In the genomic region with DNA sequence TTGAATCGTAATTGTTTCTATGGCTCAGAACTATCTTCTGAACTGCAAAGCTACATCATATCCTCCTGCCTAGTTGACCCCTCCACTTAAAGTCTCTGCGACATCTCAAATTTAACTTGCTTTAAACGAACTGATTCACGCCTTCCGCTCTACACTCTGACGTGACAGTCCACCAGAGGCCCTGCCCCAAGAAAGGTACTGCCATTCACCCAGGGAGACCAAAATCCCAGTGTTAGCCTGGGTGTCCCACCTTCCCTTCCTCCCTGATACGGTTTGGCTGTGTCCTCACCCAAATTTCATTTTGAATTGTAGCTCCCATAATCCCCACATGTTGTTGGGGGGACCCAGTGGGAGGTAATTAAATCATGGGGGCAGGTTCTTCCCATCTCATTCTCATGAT, we compare ENCODE assay signal across 19 cellular contexts.
DNase-seq lines count a peak whose midpoint lies in the region; ATAC-seq and TF ChIP-seq lines count a peak whose summit lies in the region.
"Had no signal": no experiment of that assay in that cellular context is flagged by ENCODE, and none has a peak within 500 bp of the region (broad histone marks: within the 10 kb centered on the region; RNA-seq: fewer than 3 reads in every experiment).

No MANE protein-coding gene starts in this region.

- WGBS in mesendoderm (ENCODE audit: extremely low coverage, insufficient coverage, low lambda C conversion rate), result no CpG with 5 or more reads among the region's 7 CpGs
- WGBS in smooth muscle cell (ENCODE audit: low lambda C conversion rate), result 86% methylated on average over 7 of the region's 7 CpGs

- peaks cover 4% of the 10 kb centered on the region for H3F3A ChIP-seq in smooth muscle cell (ENCODE audit: low read depth)

- POLR2A ChIA-PET in activated CD8-positive, alpha-beta T cell treated with anti-CD3 and anti-CD28 coated beads for 36 hours (lab: Charles Lee), result no interaction called here

- TF ChIP-seq CTCF in HFFc6 (IDR thresholded peaks at IDR 0.05), result no peak
- TF ChIP-seq CTCF in smooth muscle cell (IDR thresholded peaks at IDR 0.05; ENCODE audit: borderline replicate concordance, insufficient read depth, poor library complexity, severe bottlenecking), result no peak
- TF ChIP-seq CTCF in activated CD8-positive, alpha-beta T cell treated with anti-CD3 and anti-CD28 coated beads for 36 hours (IDR thresholded peaks at IDR 0.05), result no peak

- H3K9ac ChIP-seq in mesendoderm (ENCODE audit: low read length) (no peak overlapping the region), smooth muscle cell (ENCODE audit: low read depth) (peak overlapping the region; percentile 41)

- ATAC-seq in activated CD8-positive, alpha-beta T cell treated with anti-CD3 and anti-CD28 coated beads for 36 hours, result no peak
- ATAC-seq: A549 had no signal

- no peak overlapping the region for H3K27ac ChIP-seq in mesendoderm (ENCODE audit: low read depth, low read length)
- peak overlapping the region; percentile 69 for H3K27ac ChIP-seq in smooth muscle cell (ENCODE audit: low read depth)
- H3K27ac ChIP-seq in SJCRH30, result no peak overlapping the region
- H3K27ac ChIP-seq: A549, C4-2B had no signal

- H3K56ac ChIP-seq in mesendoderm (ENCODE audit: low read length), result peak overlapping the region; percentile 45

- no peak overlapping the region for H4K5ac ChIP-seq in mesendoderm (ENCODE audit: low read length)

- no peak overlapping the region for H4K8ac ChIP-seq in mesendoderm (ENCODE audit: low read depth, low read length)

- CTCF ChIA-PET in activated CD8-positive, alpha-beta T cell treated with anti-CD3 and anti-CD28 coated beads for 36 hours (lab: Charles Lee), result no interaction called here

- DNase-seq in HFFc6 (no peak), dermis blood vessel endothelial cell (peak; percentile 25), mesendoderm (no peak), smooth muscle cell (lab: John Stamatoyannopoulos, UW; ENCODE audit: unreplicated experiment) (no peak), SJCRH30 (no peak), SK-N-DZ (ENCODE audit: low spot score) (no peak), NCI-H2196 (lab: John Stamatoyannopoulos, UW; ENCODE audit: unreplicated experiment) (no peak)
- DNase-seq in activated CD8-positive, alpha-beta T cell treated with anti-CD3 and anti-CD28 coated beads for 36 hours, result no peak
- DNase-seq: DMS 273 treated with DMSO at 0.1 percent for 48 hours, GF-D8, NCI-H1417, NCI-H2029, NCI-H510A, NCI-H774, RPMI8226, SIG-M5 had no signal

- no peak overlapping the region for H2BK5ac ChIP-seq in mesendoderm (ENCODE audit: low read length)

- H3K79me2 ChIP-seq in mesendoderm (ENCODE audit: control insufficient read depth, insufficient read depth, low read length) (no peaks in the 10 kb centered on the region), smooth muscle cell (ENCODE audit: low read depth) (no peaks in the 10 kb centered on the region)

- H3K4ac ChIP-seq in mesendoderm (ENCODE audit: low read depth, low read length), result no peak overlapping the region

- H4K20me1 ChIP-seq in smooth muscle cell (ENCODE audit: low read depth), result no peaks in the 10 kb centered on the region

- H3K27ac Mint-ChIP-seq in HFFc6, result peak overlapping the region; percentile 79
- no peak overlapping the region for H3K27ac Mint-ChIP-seq in activated CD8-positive, alpha-beta T cell treated with anti-CD3 and anti-CD28 coated beads for 36 hours
- H3K27ac Mint-ChIP-seq: IgD-negative memory B cell had no signal

- no peak overlapping the region for H2AFZ ChIP-seq in smooth muscle cell (ENCODE audit: low read depth)

- H3K4me2 ChIP-seq in mesendoderm (ENCODE audit: low read length), result no peak overlapping the region
- H3K4me2 ChIP-seq in smooth muscle cell, result peak overlapping the region; percentile 61
- H3K4me2 ChIP-seq: A549 had no signal

- H2BK15ac ChIP-seq in mesendoderm (replicated peaks; ENCODE audit: low read depth), result no peak overlapping the region

- H3K36me3 ChIP-seq in mesendoderm (ENCODE audit: control insufficient read depth, insufficient read depth, low read length), result no peaks in the 10 kb centered on the region
- H3K36me3 ChIP-seq in smooth muscle cell (ENCODE audit: low read depth), result no peaks in the 10 kb centered on the region
- no peaks in the 10 kb centered on the region for H3K36me3 ChIP-seq in SJCRH30

- H3K4me3 ChIP-seq in mesendoderm (ENCODE audit: low read length) (no peak overlapping the region), smooth muscle cell (no peak overlapping the region), SJCRH30 (no peak overlapping the region)
- H3K4me3 ChIP-seq: A549 had no signal

- no peaks in the 10 kb centered on the region; the same call in 1 of the 2 replicates for H3K27me3 Mint-ChIP-seq in HFFc6 (ENCODE audit: insufficient read depth)
- H3K27me3 Mint-ChIP-seq in activated CD8-positive, alpha-beta T cell treated with anti-CD3 and anti-CD28 coated beads for 36 hours, result peaks cover 13% of the 10 kb centered on the region
- H3K27me3 Mint-ChIP-seq: IgD-negative memory B cell had no signal

- peak overlapping the region; percentile 75 for H3K23ac ChIP-seq in mesendoderm (ENCODE audit: low read length)

- H3K9me3 ChIP-seq in smooth muscle cell (replicated peaks; ENCODE audit: low read depth) (no peaks in the 10 kb centered on the region), SJCRH30 (replicated peaks) (no peaks in the 10 kb centered on the region)
- H3K9me3 ChIP-seq: A549 had no signal

- no peak overlapping the region for H2AK5ac ChIP-seq in mesendoderm (ENCODE audit: low read length)

- no peak overlapping the region for H2BK120ac ChIP-seq in mesendoderm (ENCODE audit: low read depth, low read length)

- peaks cover 8% of the 10 kb centered on the region; the same call in 1 of the 2 replicates for H3K9me3 Mint-ChIP-seq in HFFc6
- no peaks in the 10 kb centered on the region for H3K9me3 Mint-ChIP-seq in activated CD8-positive, alpha-beta T cell treated with anti-CD3 and anti-CD28 coated beads for 36 hours

- H3K4me1 ChIP-seq in mesendoderm (ENCODE audit: control insufficient read depth, low read depth, low read length) (peaks cover 2% of the 10 kb centered on the region), smooth muscle cell (ENCODE audit: low read depth) (peaks cover 7% of the 10 kb centered on the region), SJCRH30 (no peaks in the 10 kb centered on the region)
- H3K4me1 ChIP-seq: A549 had no signal

- no peak overlapping the region for H3K18ac ChIP-seq in mesendoderm (ENCODE audit: low read length)

- intact Hi-C loops in activated CD8-positive, alpha-beta T cell treated with anti-CD3 and anti-CD28 coated beads for 36 hours (cut with micrococcal nuclease), result no loop called here

- H3K36me3 Mint-ChIP-seq in HFFc6 (ENCODE audit: low read depth), result no peaks in the 10 kb centered on the region
- H3K36me3 Mint-ChIP-seq in activated CD8-positive, alpha-beta T cell treated with anti-CD3 and anti-CD28 coated beads for 36 hours (ENCODE audit: low read depth), result no peaks in the 10 kb centered on the region
- H3K36me3 Mint-ChIP-seq: IgD-negative memory B cell had no signal

- peak overlapping the region; percentile 35 for H3K4me3 Mint-ChIP-seq in HFFc6
- H3K4me3 Mint-ChIP-seq in activated CD8-positive, alpha-beta T cell treated with anti-CD3 and anti-CD28 coated beads for 36 hours, result no peak overlapping the region
- H3K4me3 Mint-ChIP-seq: IgD-negative memory B cell had no signal

- no peaks in the 10 kb centered on the region for H3K79me1 ChIP-seq in mesendoderm (ENCODE audit: low read length)

- H3K27me3 ChIP-seq in mesendoderm (ENCODE audit: insufficient read depth, low read length, poor library complexity) (no peaks in the 10 kb centered on the region), smooth muscle cell (ENCODE audit: low read depth) (no peaks in the 10 kb centered on the region), SJCRH30 (no peaks in the 10 kb centered on the region; the same call in 1 of the 2 replicates)

- H3K4me1 Mint-ChIP-seq in HFFc6 (ENCODE audit: low read depth), result peaks cover 49% of the 10 kb centered on the region
- no peaks in the 10 kb centered on the region for H3K4me1 Mint-ChIP-seq in activated CD8-positive, alpha-beta T cell treated with anti-CD3 and anti-CD28 coated beads for 36 hours (ENCODE audit: low read depth)
